18 cellular contexts compared by ENCODE assay signal in the genomic region with DNA sequence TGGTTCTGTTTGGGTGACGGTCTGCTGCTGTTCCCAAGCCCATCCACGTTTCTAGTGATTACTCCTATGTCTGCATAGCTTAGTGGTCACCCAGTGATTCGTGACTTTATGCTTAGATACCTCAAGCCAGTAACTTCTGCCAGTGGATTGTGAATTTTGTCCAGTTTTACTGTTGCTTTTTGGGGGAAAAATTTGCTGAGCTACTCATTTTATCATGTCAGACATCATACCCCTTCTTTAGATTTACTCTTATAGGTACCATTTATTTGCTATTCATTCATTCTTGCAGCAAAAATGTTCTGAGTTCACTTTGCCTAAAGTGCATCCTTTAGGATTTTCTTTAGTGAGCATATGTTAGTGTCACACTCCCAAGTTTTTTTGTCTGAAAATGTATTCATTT. TPM values are rescaled to one million over a fixed set of nuclear protein-coding genes. Genes with fewer than 3 reads are reported as not detected.
A peak's percentile ranks its signal among the peaks of the same experiment; 100 is the strongest.
DNase-seq lines count a peak whose midpoint lies in the region; ATAC-seq and TF ChIP-seq lines count a peak whose summit lies in the region.
"Had no signal": no experiment of that assay in that cellular context is flagged by ENCODE, and none has a peak within 500 bp of the region (broad histone marks: within the 10 kb centered on the region; RNA-seq: fewer than 3 reads in every experiment).

No MANE protein-coding gene starts in this region.

- H3K4me3 ChIP-seq in BLaER1 treated with 17β-estradiol and CSF1 and Interleukin-3, amounts not matched to agents 10 nM and 100 nM: no peak overlapping the region
- H3K4me3 ChIP-seq in Karpas-422 (ENCODE audit: low read length) (no peak overlapping the region), left ventricle myocardium inferior (no peak overlapping the region)
- H3K4me3 ChIP-seq: SK-N-MC had no signal

- no peak overlapping the region for H2AFZ ChIP-seq in Karpas-422 (ENCODE audit: low read length)

- peaks cover 0 to 9% (median 0%) of the 10 kb centered on the region in 11 experiments; a peak in 6 of 22 replicates for H3K9me3 ChIP-seq in BLaER1 treated with 17β-estradiol and CSF1 and Interleukin-3, amounts not matched to agents 10 nM and 100 nM (replicated peaks in 1 of 11)
- H3K9me3 ChIP-seq in Karpas-422 (ENCODE audit: low read length): no peaks in the 10 kb centered on the region
- H3K9me3 ChIP-seq in left ventricle myocardium inferior (replicated peaks): no peaks in the 10 kb centered on the region

- intact Hi-C loops in left ventricle myocardium inferior (cut with micrococcal nuclease): no loop called here

- H3K36me3 ChIP-seq in BLaER1 treated with 17β-estradiol and CSF1 and Interleukin-3, amounts not matched to agents 10 nM and 100 nM: peaks cover 3 to 12% (median 5%) of the 10 kb centered on the region in 11 experiments; a peak in 12 of 22 replicates
- H3K36me3 ChIP-seq in Karpas-422 (ENCODE audit: insufficient read depth, low read length) (no peaks in the 10 kb centered on the region; the same call in 1 of the 2 replicates), left ventricle myocardium inferior (peaks cover 5% of the 10 kb centered on the region)

- peak overlapping the region in 2 of 11 experiments; percentile 10 to 13; a peak in 1 of 22 replicates for H3K27ac ChIP-seq in BLaER1 treated with 17β-estradiol and CSF1 and Interleukin-3, amounts not matched to agents 10 nM and 100 nM
- H3K27ac ChIP-seq in Karpas-422 (ENCODE audit: low read length) (peak overlapping the region; percentile 88; the same call in 1 of the 2 replicates), caudate nucleus (ENCODE audit: low read depth, low read length) (peak overlapping the region; percentile 60), left ventricle myocardium inferior (replicated peaks) (no peak overlapping the region)
- H3K27ac ChIP-seq: SK-N-MC had no signal

- no peak for ATAC-seq in GM19455 (IDR thresholded peaks at IDR 0.05; ENCODE audit: unreplicated experiment)
- ATAC-seq: PC-3 had no signal

- peak overlapping the region in 9 of 11 experiments; percentile 20 to 95 (median 66); a peak in 9 of 22 replicates for H3K4me2 ChIP-seq in BLaER1 treated with 17β-estradiol and CSF1 and Interleukin-3, amounts not matched to agents 10 nM and 100 nM
- no peak overlapping the region for H3K4me2 ChIP-seq in Karpas-422 (ENCODE audit: low read depth, low read length, poor library complexity, severe bottlenecking)

- peaks cover 29 to 37% (median 32%) of the 10 kb centered on the region in 10 experiments for H3K4me1 ChIP-seq in BLaER1 treated with 17β-estradiol and CSF1 and Interleukin-3, amounts not matched to agents 10 nM and 100 nM
- peaks cover 39% of the 10 kb centered on the region for H3K4me1 ChIP-seq in Karpas-422 (ENCODE audit: low read length)
- peaks cover 45% of the 10 kb centered on the region for H3K4me1 ChIP-seq in left ventricle myocardium inferior

- DNase-seq in Karpas-422: no peak
- no peak for DNase-seq in caudate nucleus (lab: John Stamatoyannopoulos, UW)
- peak; percentile 51 for DNase-seq in pons (ENCODE audit: low spot score)
- no peak for DNase-seq in NCI-H2107 (lab: John Stamatoyannopoulos, UW)
- DNase-seq in left ventricle myocardium inferior: no peak
- no peak for DNase-seq in globus pallidus (ENCODE audit: low spot score)
- DNase-seq: AML-193; CD4-positive, alpha-beta T cell; DMS79; GOT3; Kasumi-1; NCI-H1436; NCI-H2029 treated with DMSO at 0.1 percent for 48 hours; NCI-H524; PC-3 had no signal

- H4K20me1 ChIP-seq in BLaER1 treated with 17β-estradiol and CSF1 and Interleukin-3, amounts not matched to agents 10 nM and 100 nM: peaks cover 0 to 7% (median 0%) of the 10 kb centered on the region in 11 experiments; a peak in 2 of 22 replicates
- no peaks in the 10 kb centered on the region for H4K20me1 ChIP-seq in Karpas-422 (ENCODE audit: insufficient read depth, low read depth, low read length)

- TF ChIP-seq CTCF in left ventricle myocardium inferior (IDR thresholded peaks at IDR 0.05; ENCODE audit: borderline replicate concordance): no peak

- no peaks in the 10 kb centered on the region for H3K27me3 ChIP-seq in BLaER1 treated with 17β-estradiol and CSF1 and Interleukin-3, amounts not matched to agents 10 nM and 100 nM
- H3K27me3 ChIP-seq in Karpas-422 (ENCODE audit: low read length): no peaks in the 10 kb centered on the region
- H3K27me3 ChIP-seq in left ventricle myocardium inferior (ENCODE audit: low read depth): no peaks in the 10 kb centered on the region

- H3K9ac ChIP-seq in BLaER1 treated with 17β-estradiol and CSF1 and Interleukin-3, amounts not matched to agents 10 nM and 100 nM: no peak overlapping the region
- no peak overlapping the region for H3K9ac ChIP-seq in Karpas-422 (ENCODE audit: low read length)

- H3K79me2 ChIP-seq in Karpas-422 (ENCODE audit: low read length): peaks cover 72% of the 10 kb centered on the region

- no peaks in the 10 kb centered on the region for H3K9me2 ChIP-seq in Karpas-422 (replicated peaks; ENCODE audit: insufficient read depth, low read length)

RNA-seq across cellular contexts. Expression of gene UVRAG, which starts 59.9 kb away (rescaled TPM):
- total RNA-seq in Karpas-422 (2014; rRNA removed; shearing (Covaris generic); ENCODE audit: low replicate concordance): 35.4 and 52.7 TPM in 2 replicates
- 11.4 TPM for total RNA-seq in left ventricle myocardium inferior
